ENCODE assay signal across 1 cellular context in the genomic region with DNA sequence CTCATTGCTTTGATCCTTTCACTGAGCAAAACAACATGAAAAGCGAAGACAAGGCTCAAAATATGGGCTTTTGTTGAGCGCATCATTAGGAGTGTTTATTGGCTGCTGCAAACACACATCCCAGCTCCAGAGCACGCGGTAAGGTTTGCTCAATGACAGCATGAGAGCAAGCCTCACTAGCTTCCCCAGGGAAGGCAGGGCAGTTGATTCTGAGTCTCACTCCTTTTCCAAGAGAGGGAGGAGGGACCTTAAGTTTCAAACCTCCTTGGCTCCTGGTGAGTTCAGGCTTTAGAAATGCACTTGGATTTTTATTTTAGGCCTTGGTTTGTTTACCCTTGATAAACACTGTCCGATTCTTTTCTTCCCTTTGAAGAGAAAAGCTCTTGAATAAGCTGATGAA.
TF ChIP-seq lines count a peak whose summit lies in the region.

No MANE protein-coding gene starts in this region.

TF ChIP-seq in GM23338, 12 proteins besides CTCF, POLR2A, EP300 and RAD21 (continued from another document):
- TF ChIP-seq, protein P1, sequence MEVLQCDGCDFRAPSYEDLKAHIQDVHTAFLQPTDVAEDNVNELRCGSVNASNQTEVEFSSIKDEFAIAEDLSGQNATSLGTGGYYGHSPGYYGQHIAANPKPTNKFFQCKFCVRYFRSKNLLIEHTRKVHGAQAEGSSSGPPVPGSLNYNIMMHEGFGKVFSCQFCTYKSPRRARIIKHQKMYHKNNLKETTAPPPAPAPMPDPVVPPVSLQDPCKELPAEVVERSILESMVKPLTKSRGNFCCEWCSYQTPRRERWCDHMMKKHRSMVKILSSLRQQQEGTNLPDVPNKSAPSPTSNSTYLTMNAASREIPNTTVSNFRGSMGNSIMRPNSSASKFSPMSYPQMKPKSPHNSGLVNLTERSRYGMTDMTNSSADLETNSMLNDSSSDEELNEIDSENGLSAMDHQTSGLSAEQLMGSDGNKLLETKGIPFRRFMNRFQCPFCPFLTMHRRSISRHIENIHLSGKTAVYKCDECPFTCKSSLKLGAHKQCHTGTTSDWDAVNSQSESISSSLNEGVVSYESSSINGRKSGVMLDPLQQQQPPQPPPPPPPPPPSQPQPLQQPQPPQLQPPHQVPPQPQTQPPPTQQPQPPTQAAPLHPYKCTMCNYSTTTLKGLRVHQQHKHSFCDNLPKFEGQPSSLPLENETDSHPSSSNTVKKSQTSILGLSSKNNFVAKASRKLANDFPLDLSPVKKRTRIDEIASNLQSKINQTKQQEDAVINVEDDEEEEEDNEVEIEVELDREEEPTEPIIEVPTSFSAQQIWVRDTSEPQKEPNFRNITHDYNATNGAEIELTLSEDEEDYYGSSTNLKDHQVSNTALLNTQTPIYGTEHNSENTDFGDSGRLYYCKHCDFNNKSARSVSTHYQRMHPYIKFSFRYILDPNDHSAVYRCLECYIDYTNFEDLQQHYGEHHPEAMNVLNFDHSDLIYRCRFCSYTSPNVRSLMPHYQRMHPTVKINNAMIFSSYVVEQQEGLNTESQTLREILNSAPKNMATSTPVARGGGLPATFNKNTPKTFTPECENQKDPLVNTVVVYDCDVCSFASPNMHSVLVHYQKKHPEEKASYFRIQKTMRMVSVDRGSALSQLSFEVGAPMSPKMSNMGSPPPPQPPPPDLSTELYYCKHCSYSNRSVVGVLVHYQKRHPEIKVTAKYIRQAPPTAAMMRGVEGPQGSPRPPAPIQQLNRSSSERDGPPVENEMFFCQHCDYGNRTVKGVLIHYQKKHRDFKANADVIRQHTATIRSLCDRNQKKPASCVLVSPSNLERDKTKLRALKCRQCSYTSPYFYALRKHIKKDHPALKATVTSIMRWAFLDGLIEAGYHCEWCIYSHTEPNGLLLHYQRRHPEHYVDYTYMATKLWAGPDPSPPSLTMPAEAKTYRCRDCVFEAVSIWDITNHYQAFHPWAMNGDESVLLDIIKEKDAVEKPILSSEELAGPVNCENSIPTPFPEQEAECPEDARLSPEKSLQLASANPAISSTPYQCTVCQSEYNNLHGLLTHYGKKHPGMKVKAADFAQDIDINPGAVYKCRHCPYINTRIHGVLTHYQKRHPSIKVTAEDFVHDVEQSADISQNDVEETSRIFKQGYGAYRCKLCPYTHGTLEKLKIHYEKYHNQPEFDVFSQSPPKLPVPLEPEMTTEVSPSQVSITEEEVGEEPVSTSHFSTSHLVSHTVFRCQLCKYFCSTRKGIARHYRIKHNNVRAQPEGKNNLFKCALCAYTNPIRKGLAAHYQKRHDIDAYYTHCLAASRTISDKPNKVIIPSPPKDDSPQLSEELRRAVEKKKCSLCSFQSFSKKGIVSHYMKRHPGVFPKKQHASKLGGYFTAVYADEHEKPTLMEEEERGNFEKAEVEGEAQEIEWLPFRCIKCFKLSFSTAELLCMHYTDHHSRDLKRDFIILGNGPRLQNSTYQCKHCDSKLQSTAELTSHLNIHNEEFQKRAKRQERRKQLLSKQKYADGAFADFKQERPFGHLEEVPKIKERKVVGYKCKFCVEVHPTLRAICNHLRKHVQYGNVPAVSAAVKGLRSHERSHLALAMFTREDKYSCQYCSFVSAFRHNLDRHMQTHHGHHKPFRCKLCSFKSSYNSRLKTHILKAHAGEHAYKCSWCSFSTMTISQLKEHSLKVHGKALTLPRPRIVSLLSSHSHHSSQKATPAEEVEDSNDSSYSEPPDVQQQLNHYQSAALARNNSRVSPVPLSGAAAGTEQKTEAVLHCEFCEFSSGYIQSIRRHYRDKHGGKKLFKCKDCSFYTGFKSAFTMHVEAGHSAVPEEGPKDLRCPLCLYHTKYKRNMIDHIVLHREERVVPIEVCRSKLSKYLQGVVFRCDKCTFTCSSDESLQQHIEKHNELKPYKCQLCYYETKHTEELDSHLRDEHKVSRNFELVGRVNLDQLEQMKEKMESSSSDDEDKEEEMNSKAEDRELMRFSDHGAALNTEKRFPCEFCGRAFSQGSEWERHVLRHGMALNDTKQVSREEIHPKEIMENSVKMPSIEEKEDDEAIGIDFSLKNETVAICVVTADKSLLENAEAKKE (CRISPR knock-in tag; IDR thresholded peaks at IDR 0.05), result no peak
- TF ChIP-seq JUNB (IDR thresholded peaks at IDR 0.05; ENCODE audit: unreplicated experiment), result no peak
